ENCODE assay signal across 9 cellular contexts in genomic region chr21:34986561-34987533, GRCh38.
DNase-seq lines count a peak whose midpoint lies in the region; ATAC-seq lines count a peak whose summit lies in the region.
"Had no signal": no experiment of that assay in that cellular context is flagged by ENCODE, and none has a peak within 500 bp of the region (broad histone marks: within the 10 kb centered on the region; RNA-seq: fewer than 3 reads in every experiment).

No MANE protein-coding gene starts in this region.

- peak overlapping the region in 9 of 11 experiments; percentile 58 to 83 (median 78); a peak in 18 of 22 replicates for H3K27ac ChIP-seq in BLaER1 treated with 17β-estradiol and CSF1 and Interleukin-3, amounts not matched to agents 10 nM and 100 nM
- H3K27ac ChIP-seq in Karpas-422 (ENCODE audit: low read length) = no peak overlapping the region

- peak overlapping the region in 10 of 11 experiments; percentile 17 to 75 (median 69); a peak in 21 of 22 replicates for H3K9ac ChIP-seq in BLaER1 treated with 17β-estradiol and CSF1 and Interleukin-3, amounts not matched to agents 10 nM and 100 nM
- no peak overlapping the region for H3K9ac ChIP-seq in Karpas-422 (ENCODE audit: low read length)

- H3K27ac Mint-ChIP-seq in immature natural killer cell = peak overlapping the region; percentile 78 to 93 (median 84)

- H3K36me3 Mint-ChIP-seq in immature natural killer cell = peaks cover 0 to 12% (median 9%) of the 10 kb centered on the region in 3 donors

- peak overlapping the region; percentile 76 to 95 (median 88) for H3K4me2 ChIP-seq in BLaER1 treated with 17β-estradiol and CSF1 and Interleukin-3, amounts not matched to agents 10 nM and 100 nM
- no peak overlapping the region for H3K4me2 ChIP-seq in Karpas-422 (ENCODE audit: low read depth, low read length, poor library complexity, severe bottlenecking)

- peak overlapping the region in 7 of 10 experiments; percentile 23 to 47 (median 37); a peak in 11 of 20 replicates for H3K4me3 ChIP-seq in BLaER1 treated with 17β-estradiol and CSF1 and Interleukin-3, amounts not matched to agents 10 nM and 100 nM
- peak overlapping the region; percentile 20 for H3K4me3 ChIP-seq in Jurkat, Clone E6-1 (ENCODE audit: low read length)
- no peak overlapping the region for H3K4me3 ChIP-seq in Karpas-422 (ENCODE audit: low read length)
- H3K4me3 ChIP-seq: lung had no signal

- peak; percentile 47 for ATAC-seq in GM21390 (IDR thresholded peaks at IDR 0.05; ENCODE audit: unreplicated experiment)

- H3K4me1 ChIP-seq in BLaER1 treated with 17β-estradiol and CSF1 and Interleukin-3, amounts not matched to agents 10 nM and 100 nM = peaks cover 80 to 100% (median 95%) of the 10 kb centered on the region in 10 experiments
- peaks cover 4% of the 10 kb centered on the region; the same call in 1 of the 2 replicates for H3K4me1 ChIP-seq in Karpas-422 (ENCODE audit: low read length)

- peaks cover 6 to 88% (median 74%) of the 10 kb centered on the region in 11 experiments; a peak in 18 of 22 replicates for H4K20me1 ChIP-seq in BLaER1 treated with 17β-estradiol and CSF1 and Interleukin-3, amounts not matched to agents 10 nM and 100 nM
- H4K20me1 ChIP-seq in Karpas-422 (ENCODE audit: insufficient read depth, low read depth, low read length) = peaks cover 37% of the 10 kb centered on the region; the same call in 1 of the 2 replicates

- H2AFZ ChIP-seq in Karpas-422 (ENCODE audit: low read length) = no peak overlapping the region

- DNase-seq in Jurkat, Clone E6-1 (ENCODE audit: low read depth, low spot score) = peak; percentile 62
- DNase-seq in activated T-cell treated with anti-CD3 and anti-CD28 coated beads for 4 hours (peak; percentile 36), immature natural killer cell (peak; percentile 41 to 55 (median 47)), Karpas-422 (no peak), ecto neural progenitor cell (ENCODE audit: low spot score) (no peak)
- peak; percentile 52 for DNase-seq in stimulated activated CD8-positive, alpha-beta memory T cell treated with anti-CD3 and anti-CD28 coated beads, Interleukin-4, amount 100 ng/mL, for 24 hours (ENCODE audit: low read depth)

- peaks cover 0 to 81% (median 42%) of the 10 kb centered on the region in 11 experiments; a peak in 15 of 22 replicates for H3K36me3 ChIP-seq in BLaER1 treated with 17β-estradiol and CSF1 and Interleukin-3, amounts not matched to agents 10 nM and 100 nM
- H3K36me3 ChIP-seq in Karpas-422 (ENCODE audit: insufficient read depth, low read length) = no peaks in the 10 kb centered on the region

- H3K79me2 ChIP-seq in Karpas-422 (ENCODE audit: low read length) = peaks cover 4% of the 10 kb centered on the region; the same call in 1 of the 2 replicates

- no peaks in the 10 kb centered on the region for H3K9me2 ChIP-seq in Karpas-422 (replicated peaks; ENCODE audit: insufficient read depth, low read length)

- peaks cover 0 to 6% (median 2%) of the 10 kb centered on the region in 3 donors for H3K27me3 Mint-ChIP-seq in immature natural killer cell (ENCODE audit: low read depth in 3 of 3)

- H3K27me3 ChIP-seq in BLaER1 treated with 17β-estradiol and CSF1 and Interleukin-3, amounts not matched to agents 10 nM and 100 nM = peaks cover 0 to 27% (median 0%) of the 10 kb centered on the region in 11 experiments; a peak in 5 of 22 replicates
- no peaks in the 10 kb centered on the region for H3K27me3 ChIP-seq in Karpas-422 (ENCODE audit: low read length)

- no peaks in the 10 kb centered on the region for H3K9me3 Mint-ChIP-seq in immature natural killer cell

- peak overlapping the region; percentile 66 to 84 (median 75) for H3K4me3 Mint-ChIP-seq in immature natural killer cell

- H3K4me1 Mint-ChIP-seq in immature natural killer cell = peaks cover 96 to 98% of the 10 kb centered on the region in 2 donors

- H3K9me3 ChIP-seq in BLaER1 treated with 17β-estradiol and CSF1 and Interleukin-3, amounts not matched to agents 10 nM and 100 nM (replicated peaks in 1 of 11) = no peaks in the 10 kb centered on the region
- no peaks in the 10 kb centered on the region for H3K9me3 ChIP-seq in Karpas-422 (ENCODE audit: low read length)

Comparison
In these comparisons a context has a peak if more than half of its experiments do, and no peak if none do; other contexts are left out.
1. DNase-seq: peak in Jurkat, Clone E6-1 (single experiment), activated T-cell treated with anti-CD3 and anti-CD28 coated beads for 4 hours (single experiment), immature natural killer cell (3 of 3) and stimulated activated CD8-positive, alpha-beta memory T cell treated with anti-CD3 and anti-CD28 coated beads, Interleukin-4, amount 100 ng/mL, for 24 hours (single experiment); none in Karpas-422 (single experiment) and ecto neural progenitor cell (single experiment).